In genomic region chr14:104796682-104797081, GRCh38 we compare ENCODE assay signal across 1 cellular context.
A peak's percentile ranks its signal among the peaks of the same experiment; 100 is the strongest.
TF ChIP-seq lines count a peak whose summit lies in the region.

No MANE protein-coding gene starts in this region.

TF ChIP-seq in K562, 482 proteins besides CTCF, POLR2A, EP300 and RAD21 (continued from another document):
- TF ChIP-seq TAF15 (IDR thresholded peaks at IDR 0.05; ENCODE audit: low read depth, low read length), result no peak
- TF ChIP-seq RBBP5 (IDR thresholded peaks at IDR 0.05; ENCODE audit: borderline replicate concordance, insufficient read depth, low read length, poor library complexity, severe bottlenecking), result peak; percentile 8
